9 cellular contexts compared by ENCODE assay signal in genomic region chrX:153708415-153708814, GRCh38. TPM values are rescaled to one million over a fixed set of nuclear protein-coding genes. Genes with fewer than 3 reads are reported as not detected.
DNase-seq lines count a peak whose midpoint lies in the region; ATAC-seq, FAIRE-seq and TF ChIP-seq lines count a peak whose summit lies in the region.
"Had no signal": no experiment of that assay in that cellular context is flagged by ENCODE, and none has a peak within 500 bp of the region (broad histone marks: within the 10 kb centered on the region; RNA-seq: fewer than 3 reads in every experiment).

No MANE protein-coding gene starts in this region.

- H3K9me3 ChIP-seq in SJSA1 (replicated peaks) (no peaks in the 10 kb centered on the region), breast epithelium (no peaks in the 10 kb centered on the region)

- DNase-seq in D721Med (ENCODE audit: insufficient read length, low spot score), result peak; percentile 61
- peak; percentile 96 for DNase-seq in HT-29 (ENCODE audit: low spot score)
- peak; percentile 26 to 61 for DNase-seq in SJSA1 (ENCODE audit: low read depth in 1 of 2, low spot score in 2 of 2)
- DNase-seq in breast epithelium (ENCODE audit: low spot score in 2 of 2), result peak in 1 of 2 donors; percentile 61
- peak; percentile 75 for DNase-seq in kidney epithelial cell (ENCODE audit: low read depth)
- DNase-seq in stimulated activated CD4-positive, alpha-beta T cell treated with anti-CD3 and anti-CD28 coated beads, Interleukin-4, amount 100 ng/mL, for 1 hour, result peak; percentile 43
- DNase-seq in activated CD4-positive, CD25-positive, alpha-beta regulatory T cell (lab: John Stamatoyannopoulos, UW), result no peak

- H3K36me3 ChIP-seq in SJSA1 (peaks cover 5% of the 10 kb centered on the region; the same call in 1 of the 2 replicates), breast epithelium (no peaks in the 10 kb centered on the region), kidney epithelial cell (ENCODE audit: control insufficient read depth, insufficient read depth, low read length) (peaks cover 1% of the 10 kb centered on the region)

- TF ChIP-seq CTCF in D721Med (IDR thresholded peaks at IDR 0.05; ENCODE audit: insufficient read depth, missing control alignments), result peak; percentile 49
- TF ChIP-seq CTCF in breast epithelium (IDR thresholded peaks at IDR 0.05), result peak; percentile 34 to 60 (median 47)
- TF ChIP-seq CTCF in kidney epithelial cell (IDR thresholded peaks at IDR 0.05; ENCODE audit: insufficient read depth, low read length, poor library complexity, severe bottlenecking), result peak; percentile 66

- H3K27ac ChIP-seq in SJSA1 (no peak overlapping the region), breast epithelium (peak overlapping the region in 1 of 2 donors; percentile 63)

- no peak for TF ChIP-seq POLR2A in breast epithelium (IDR thresholded peaks at IDR 0.05)

- FAIRE-seq in D721Med (lab: Jason Lieb, UNC), result no peak

- H3K27me3 ChIP-seq in SJSA1 (replicated peaks) (no peaks in the 10 kb centered on the region), breast epithelium (peaks cover 0 to 13% of the 10 kb centered on the region in 2 donors), kidney epithelial cell (ENCODE audit: control insufficient read depth, insufficient read depth, low read length) (no peaks in the 10 kb centered on the region)

- intact Hi-C loops in breast epithelium (cut with DNase I; ENCODE audit: low total_unique reads), result no loop called here

- ATAC-seq in HG03135 (IDR thresholded peaks at IDR 0.05; ENCODE audit: unreplicated experiment), result no peak

- H3K4me1 ChIP-seq in SJSA1 (replicated peaks), result no peaks in the 10 kb centered on the region
- no peaks in the 10 kb centered on the region for H3K4me1 ChIP-seq in breast epithelium

- H3K4me3 ChIP-seq in SJSA1 (no peak overlapping the region), breast epithelium (no peak overlapping the region), kidney epithelial cell (ENCODE audit: low read depth, low read length) (no peak overlapping the region)

RNA-seq across cellular contexts. Expression of gene BCAP31, which starts 15.8 kb away (rescaled TPM):
- 387 and 409 TPM in 2 replicates for total RNA-seq in HT-29 (2014; rRNA removed; shearing (Covaris generic))
- total RNA-seq in SJSA1 (2014; rRNA removed; shearing (Covaris generic)), result 188 and 249 TPM in 2 replicates
- total RNA-seq in breast epithelium (100 to 1,000 TPM; 120 to 245 (median 129) TPM), kidney epithelial cell (148 and 179 TPM in 2 replicates)

RNA-seq across cellular contexts. Expression of gene ABCD1, which starts 16.2 kb away (rescaled TPM):
- 28.2 and 31.6 TPM in 2 replicates for total RNA-seq in HT-29 (2014; rRNA removed; shearing (Covaris generic))
- 9.9 and 10.3 TPM in 2 replicates for total RNA-seq in SJSA1 (2014; rRNA removed; shearing (Covaris generic))
- total RNA-seq in breast epithelium (10 to 100 TPM; 10.2 to 27.8 (median 10.5) TPM), kidney epithelial cell (14.2 and 15.3 TPM in 2 replicates)

RNA-seq across cellular contexts. Expression of gene SLC6A8, which starts 20.7 kb away (rescaled TPM):
- total RNA-seq in HT-29 (2014; rRNA removed; shearing (Covaris generic)), result 98.8 and 127 TPM in 2 replicates
- total RNA-seq in SJSA1 (2014; rRNA removed; shearing (Covaris generic)), result 0.66 and 2.7 TPM in 2 replicates
- 10 to 100 TPM in 2 of 3 donors, 1 to 10 TPM in 1; 7.6 to 40.8 (median 18.4) TPM for total RNA-seq in breast epithelium
- 35.0 and 36.0 TPM in 2 replicates for total RNA-seq in kidney epithelial cell

RNA-seq across cellular contexts. Expression of gene PNCK, which starts 34.8 kb away (rescaled TPM):
- total RNA-seq in HT-29 (2014; rRNA removed; shearing (Covaris generic)), result 0.99 and 1.1 TPM in 2 replicates
- total RNA-seq in SJSA1 (2014; rRNA removed; shearing (Covaris generic)), result not detected in 2 replicates
- 1 to 10 TPM in 1 of 3 donors, under 1 TPM in 2; 0.48 to 1.3 (median 0.73) TPM for total RNA-seq in breast epithelium
- total RNA-seq in kidney epithelial cell, result 0.34 and 1.6 TPM in 2 replicates
- total RNA-seq: T-helper 2 cell treated with Interferon-gamma antibody and Interleukin-4, amounts not matched to agents 100 ng/mL and 5 ng/mL, for 36 hours had no signal

RNA-seq across cellular contexts. Expression of gene PLXNB3, which starts 55.6 kb away (rescaled TPM):
- total RNA-seq in HT-29 (2014; rRNA removed; shearing (Covaris generic)), result 7.0 and 10.3 TPM in 2 replicates
- 0.03 and 1.3 TPM in 2 replicates for total RNA-seq in SJSA1 (2014; rRNA removed; shearing (Covaris generic))
- total RNA-seq in breast epithelium (10 to 100 TPM; 12.3 to 17.9 (median 13.4) TPM), kidney epithelial cell (3.6 and 9.1 TPM in 2 replicates)

Comparison
In these comparisons a context has a peak if more than half of its experiments do, and no peak if none do; other contexts are left out.
1. DNase-seq: peak in D721Med (single experiment), HT-29 (single experiment), SJSA1 (2 of 2), kidney epithelial cell (single experiment) and stimulated activated CD4-positive, alpha-beta T cell treated with anti-CD3 and anti-CD28 coated beads, Interleukin-4, amount 100 ng/mL, for 1 hour (single experiment); none in activated CD4-positive, CD25-positive, alpha-beta regulatory T cell (0 of 4).
2. Peak in every context shown above with its lines, with median percentiles within 50 percentile points of each other: CTCF ChIP-seq.